ENCODE assay signal across 38 cellular contexts in the genomic region with DNA sequence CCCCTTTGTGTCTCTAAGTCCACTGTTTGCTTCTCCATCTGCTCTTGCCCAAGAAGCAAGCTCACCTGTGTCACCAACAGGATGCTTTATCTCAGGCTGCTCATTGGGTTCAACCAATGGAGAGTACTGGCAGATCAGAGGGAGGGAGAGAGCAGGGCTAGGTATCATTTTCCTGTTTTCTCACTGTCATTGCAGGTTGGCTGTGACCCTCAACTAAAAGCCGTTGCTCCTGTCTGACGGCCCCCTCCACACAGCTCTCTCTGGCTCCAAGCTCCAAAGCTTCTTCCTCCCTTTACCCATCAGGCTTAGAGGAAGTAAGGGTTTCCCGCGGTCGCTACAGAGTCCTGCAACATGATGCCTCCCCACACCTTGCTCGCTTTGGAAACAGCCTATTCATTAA.
"Had no signal": no experiment of that assay in that cellular context is flagged by ENCODE, and none has a peak within 500 bp of the region (broad histone marks: within the 10 kb centered on the region; RNA-seq: fewer than 3 reads in every experiment).

No MANE protein-coding gene starts in this region.

- H3K4me3 ChIP-seq: ascending aorta, cardiac muscle cell had no signal

- H3K27me3 ChIP-seq: ascending aorta, cardiac muscle cell had no signal

- H3K36me3 ChIP-seq: ascending aorta, cardiac muscle cell had no signal

- H3K36me3 Mint-ChIP-seq: activated CD4-positive, alpha-beta memory T cell treated with anti-CD3 and anti-CD28 coated beads for 36 hours; activated naive CD4-positive, alpha-beta T cell treated with anti-CD3 and anti-CD28 coated beads, Interleukin-2, amount 10 ng/mL, durations not matched to agents 7 days and 5 days; activated naive CD4-positive, alpha-beta T cell treated with anti-CD3 and anti-CD28 coated beads, Interleukin-2, amount 50 U/mL, for 24 hours; activated naive CD8-positive, alpha-beta T cell; activated naive CD8-positive, alpha-beta T cell treated with anti-CD3 and anti-CD28 coated beads, Interleukin-2, amount 10 ng/mL, durations not matched to agents 7 days and 5 days; brain had no signal

- H3K4me3 Mint-ChIP-seq: activated B cell treated with CpG ODN at 0.5 μM for 24 hours; activated CD4-positive, alpha-beta memory T cell treated with anti-CD3 and anti-CD28 coated beads for 36 hours; activated CD4-positive, alpha-beta T cell treated with anti-CD3 and anti-CD28 coated beads, Interleukin-2, amount 10 ng/mL, durations not matched to agents 24 days and 14 days; activated CD8-positive, alpha-beta T cell treated with anti-CD3 and anti-CD28 coated beads for 36 hours; activated naive CD4-positive, alpha-beta T cell treated with anti-CD3 and anti-CD28 coated beads, Interleukin-2, amount 10 ng/mL, durations not matched to agents 7 days and 5 days; activated naive CD4-positive, alpha-beta T cell treated with anti-CD3 and anti-CD28 coated beads, Interleukin-2, amount 50 U/mL, for 24 hours; activated naive CD8-positive, alpha-beta T cell; activated naive CD8-positive, alpha-beta T cell treated with anti-CD3 and anti-CD28 coated beads, Interleukin-2, amount 10 ng/mL, durations not matched to agents 7 days and 5 days; activated naive CD8-positive, alpha-beta T cell treated with anti-CD3 and anti-CD28 coated beads, Interleukin-2, amount 50 U/mL, for 24 hours; activated T-cell treated with anti-CD3 and anti-CD28 coated beads, Interleukin-2, amount 50 U/mL, for 4 hours; activated T-cell treated with anti-CD3 and anti-CD28 coated beads, Interleukin-2, amount 50 U/mL, for 72 hours; activated T-helper 1 cell treated with anti-CD3 and anti-CD28 coated beads, Interleukin-12 subunit alpha, Interleukin-12 subunit beta, Interleukin-2, Interleukin-4 antibody, amounts not matched to agents 30 ng/mL and 10 ng/mL and 1 ng/mL, durations not matched to agents 14 hours and 24 hours and 36 hours; activated T-helper 17 cell treated with anti-CD3 and anti-CD28 coated beads, Interleukin-2, amount 50 U/mL, for 72 hours; brain; central memory CD8-positive, alpha-beta T cell; T-helper 1 cell treated with Interleukin-12 subunit alpha and Interleukin-12 subunit beta and Interleukin-4 antibody, amounts not matched to agents 30 μg/mL and 1 μg/mL, for 36 hours; T-helper 2 cell treated with Interferon-gamma antibody and Interleukin-4, amounts not matched to agents 5 μg/mL and 100 μg/mL, for 36 hours had no signal

- FAIRE-seq: bronchial epithelial cell had no signal

- H3K9me3 Mint-ChIP-seq: activated naive CD4-positive, alpha-beta T cell treated with anti-CD3 and anti-CD28 coated beads, Interleukin-2, amount 50 U/mL, for 24 hours; activated T-helper 1 cell treated with anti-CD3 and anti-CD28 coated beads, Interleukin-12 subunit alpha, Interleukin-12 subunit beta, Interleukin-2, Interleukin-4 antibody, amounts not matched to agents 30 ng/mL and 10 ng/mL and 1 ng/mL, durations not matched to agents 14 hours and 24 hours and 36 hours; T-helper 2 cell treated with Interferon-gamma antibody and Interleukin-4, amounts not matched to agents 5 μg/mL and 100 μg/mL, for 36 hours had no signal

- H3K9me3 ChIP-seq: ascending aorta had no signal

- H3K27me3 Mint-ChIP-seq: activated B cell treated with CpG ODN at 0.5 μM for 24 hours; activated CD4-positive, alpha-beta memory T cell treated with anti-CD3 and anti-CD28 coated beads for 36 hours; activated CD4-positive, alpha-beta T cell treated with anti-CD3 and anti-CD28 coated beads, Interleukin-2, amount 10 ng/mL, durations not matched to agents 24 days and 14 days; activated naive CD4-positive, alpha-beta T cell treated with anti-CD3 and anti-CD28 coated beads, Interleukin-2, amount 10 ng/mL, durations not matched to agents 7 days and 5 days; activated naive CD8-positive, alpha-beta T cell treated with anti-CD3 and anti-CD28 coated beads, Interleukin-2, amount 50 U/mL, for 24 hours; brain; central memory CD8-positive, alpha-beta T cell had no signal

- H3K27ac ChIP-seq: ascending aorta, cardiac muscle cell, VCaP had no signal

- H3K4me1 ChIP-seq: ascending aorta had no signal

- H3K27ac Mint-ChIP-seq: activated B cell treated with CpG ODN at 0.5 μM for 24 hours; activated CD4-positive, alpha-beta memory T cell treated with anti-CD3 and anti-CD28 coated beads for 36 hours; activated CD4-positive, alpha-beta T cell treated with anti-CD3 and anti-CD28 coated beads, Interleukin-2, amount 10 ng/mL, durations not matched to agents 24 days and 14 days; activated CD8-positive, alpha-beta T cell treated with anti-CD3 and anti-CD28 coated beads for 36 hours; activated naive CD4-positive, alpha-beta T cell treated with anti-CD3 and anti-CD28 coated beads, Interleukin-2, amount 10 ng/mL, durations not matched to agents 7 days and 5 days; activated naive CD4-positive, alpha-beta T cell treated with anti-CD3 and anti-CD28 coated beads, Interleukin-2, amount 50 U/mL, for 24 hours; activated naive CD8-positive, alpha-beta T cell; activated naive CD8-positive, alpha-beta T cell treated with anti-CD3 and anti-CD28 coated beads, Interleukin-2, amount 10 ng/mL, durations not matched to agents 7 days and 5 days; activated naive CD8-positive, alpha-beta T cell treated with anti-CD3 and anti-CD28 coated beads, Interleukin-2, amount 50 U/mL, for 24 hours; activated T-cell treated with anti-CD3 and anti-CD28 coated beads, Interleukin-2, amount 50 U/mL, for 72 hours; activated T-helper 1 cell treated with anti-CD3 and anti-CD28 coated beads, Interleukin-12 subunit alpha, Interleukin-12 subunit beta, Interleukin-2, Interleukin-4 antibody, amounts not matched to agents 30 ng/mL and 10 ng/mL and 1 ng/mL, durations not matched to agents 14 hours and 24 hours and 36 hours; activated T-helper 17 cell treated with anti-CD3 and anti-CD28 coated beads, Interleukin-2, amount 50 U/mL, for 72 hours; brain; T-helper 1 cell treated with Interleukin-12 subunit alpha and Interleukin-12 subunit beta and Interleukin-4 antibody, amounts not matched to agents 30 μg/mL and 1 μg/mL, for 36 hours; T-helper 2 cell treated with Interferon-gamma antibody and Interleukin-4, amounts not matched to agents 5 μg/mL and 100 μg/mL, for 36 hours had no signal

- DNase-seq: activated B cell treated with CpG ODN at 0.5 μM for 24 hours; activated CD4-positive, alpha-beta memory T cell treated with anti-CD3 and anti-CD28 coated beads for 36 hours; activated CD4-positive, alpha-beta T cell treated with anti-CD3 and anti-CD28 coated beads for 4 hours; activated CD4-positive, alpha-beta T cell treated with anti-CD3 and anti-CD28 coated beads, Interleukin-2, amount 10 ng/mL, durations not matched to agents 24 days and 14 days; activated CD4-positive, alpha-beta T cell treated with anti-CD3 and anti-CD28 coated beads, Interleukin-2, amount 50 U/mL, for 1 hour; activated CD4-positive, alpha-beta T cell treated with anti-CD3 and anti-CD28 coated beads, Interleukin-2, amount 50 U/mL, for 4 hours; activated CD4-positive, CD25-positive, alpha-beta regulatory T cell treated with anti-CD3 and anti-CD28 coated beads, Interleukin-2, amount 50 U/mL, for 72 hours; activated CD8-positive, alpha-beta memory T cell treated with anti-CD3 and anti-CD28 coated beads, Interleukin-2, amount 50 U/mL, for 4 hours; activated CD8-positive, alpha-beta T cell treated with anti-CD3 and anti-CD28 coated beads for 36 hours; activated effector memory CD4-positive, alpha-beta T cell treated with anti-CD3 and anti-CD28 coated beads, Interleukin-2, amount 50 U/mL, for 16 hours; activated gamma-delta T cell treated with Interleukin-2 at 50 U/mL for 16 hours; activated naive CD4-positive, alpha-beta T cell treated with anti-CD3 and anti-CD28 coated beads, Interleukin-2, amount 10 ng/mL, durations not matched to agents 7 days and 5 days; activated naive CD4-positive, alpha-beta T cell treated with Interleukin-2 at 50 U/mL for 16 hours; activated naive CD8-positive, alpha-beta T cell treated with anti-CD3 and anti-CD28 coated beads, Interleukin-2, amount 10 ng/mL, durations not matched to agents 7 days and 5 days; activated naive CD8-positive, alpha-beta T cell treated with anti-CD3 and anti-CD28 coated beads, Interleukin-2, amount 50 U/mL, for 24 hours; activated T-cell treated with anti-CD3 and anti-CD28 coated beads for 4 hours; activated T-cell treated with anti-CD3 and anti-CD28 coated beads, Interleukin-2, amount 50 U/mL, for 1 hour; activated T-cell treated with anti-CD3 and anti-CD28 coated beads, Interleukin-2, amount 50 U/mL, for 4 hours; activated T-cell treated with anti-CD3 and anti-CD28 coated beads, Interleukin-2, amount 50 U/mL, for 72 hours; amygdala; anterior cingulate cortex; caudate nucleus; cerebellar nuclear complex; T-helper 1 cell; T-helper 2 cell; T-helper 9 cell had no signal

- H3K4me1 Mint-ChIP-seq: activated B cell treated with CpG ODN at 0.5 μM for 24 hours; activated CD4-positive, alpha-beta T cell treated with anti-CD3 and anti-CD28 coated beads, Interleukin-2, amount 10 ng/mL, durations not matched to agents 24 days and 14 days; activated naive CD4-positive, alpha-beta T cell treated with anti-CD3 and anti-CD28 coated beads, Interleukin-2, amount 10 ng/mL, durations not matched to agents 7 days and 5 days; activated naive CD4-positive, alpha-beta T cell treated with anti-CD3 and anti-CD28 coated beads, Interleukin-2, amount 50 U/mL, for 24 hours; activated naive CD8-positive, alpha-beta T cell treated with anti-CD3 and anti-CD28 coated beads, Interleukin-2, amount 10 ng/mL, durations not matched to agents 7 days and 5 days; activated naive CD8-positive, alpha-beta T cell treated with anti-CD3 and anti-CD28 coated beads, Interleukin-2, amount 50 U/mL, for 24 hours; activated T-helper 17 cell treated with anti-CD3 and anti-CD28 coated beads, Interleukin-2, amount 50 U/mL, for 72 hours; brain; central memory CD8-positive, alpha-beta T cell had no signal

- ATAC-seq: activated CD8-positive, alpha-beta T cell treated with anti-CD3 and anti-CD28 coated beads for 36 hours; activated naive CD8-positive, alpha-beta T cell treated with anti-CD3 and anti-CD28 coated beads, Interleukin-2, amount 50 U/mL, for 24 hours; activated T-cell treated with anti-CD3 and anti-CD28 coated beads, Interleukin-2, amount 50 U/mL, for 4 hours; activated T-cell treated with anti-CD3 and anti-CD28 coated beads, Interleukin-2, amount 50 U/mL, for 72 hours; activated T-helper 17 cell treated with anti-CD3 and anti-CD28 coated beads, Interleukin-2, amount 50 U/mL, for 72 hours had no signal
